29 cellular contexts compared by ENCODE assay signal in the genomic region with DNA sequence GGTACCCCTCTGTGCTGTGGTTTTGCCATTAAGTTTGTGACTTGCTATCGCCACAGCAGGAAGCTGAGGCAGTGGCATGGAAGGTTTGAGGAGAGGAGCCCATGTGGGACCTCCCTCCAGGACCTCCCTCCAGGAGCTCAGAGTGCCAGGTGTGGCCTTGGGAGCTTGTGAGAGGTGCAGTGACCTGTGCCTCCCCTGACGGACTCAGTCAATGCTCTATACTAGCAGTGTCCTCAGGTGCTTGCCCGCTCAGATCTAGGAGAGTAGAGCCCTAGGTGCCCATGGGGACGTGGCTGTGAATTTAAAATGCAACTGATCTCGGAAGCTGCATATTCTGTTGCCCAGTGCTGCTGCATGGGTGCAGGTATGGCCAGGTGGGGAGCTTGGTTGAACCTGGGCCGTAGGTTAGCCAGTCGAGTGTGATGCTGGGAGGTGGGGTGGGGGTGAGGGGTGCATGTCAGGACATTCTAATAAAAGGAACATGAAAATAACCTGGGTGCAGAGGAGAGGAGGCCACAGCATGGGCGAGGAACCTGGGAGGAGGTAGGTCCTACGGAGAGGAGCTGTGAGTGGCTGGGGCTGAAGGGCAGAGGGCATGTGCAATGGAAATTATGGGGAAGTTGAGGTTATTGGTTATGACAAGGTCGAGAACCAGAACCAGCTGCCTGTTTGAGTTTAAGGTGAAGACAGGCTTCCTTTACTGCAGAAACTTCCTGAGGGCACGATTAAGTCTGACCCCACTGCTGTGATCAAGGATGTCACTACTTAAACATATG. TPM values are rescaled to one million over a fixed set of nuclear protein-coding genes. Genes with fewer than 3 reads are reported as not detected.
"Had no signal": no experiment of that assay in that cellular context is flagged by ENCODE, and none has a peak within 500 bp of the region (broad histone marks: within the 10 kb centered on the region; RNA-seq: fewer than 3 reads in every experiment).

No MANE protein-coding gene starts in this region.

- H3K4me1 Mint-ChIP-seq: activated T-helper 17 cell treated with anti-CD3 and anti-CD28 coated beads, Interleukin-2, amount 50 U/mL, for 72 hours; central memory CD8-positive, alpha-beta T cell; mesothelial cell of epicardium; naive B cell had no signal

- H3K4me1 ChIP-seq: breast epithelium, esophagus squamous epithelium, right atrium auricular region had no signal

- ATAC-seq: activated CD8-positive, alpha-beta T cell treated with anti-CD3 and anti-CD28 coated beads for 36 hours; activated naive CD4-positive, alpha-beta T cell treated with anti-CD3 and anti-CD28 coated beads, Interleukin-2, amount 50 U/mL, for 72 hours; activated T-cell treated with anti-CD3 and anti-CD28 coated beads, Interleukin-2, amount 50 U/mL, for 4 hours; activated T-helper 17 cell treated with anti-CD3 and anti-CD28 coated beads, Interleukin-2, amount 50 U/mL, for 72 hours; left ventricle myocardium superior; stimulated activated naive CD8-positive, alpha-beta T cell treated with anti-CD3 and anti-CD28 coated beads, Interleukin-15, Interleukin-2, amounts not matched to agents 100 U/mL and 50 U/mL, for 24 hours had no signal

- H3K4me2 ChIP-seq: smooth muscle cell had no signal

- H3K4me3 Mint-ChIP-seq: activated CD8-positive, alpha-beta T cell treated with anti-CD3 and anti-CD28 coated beads for 36 hours; activated T-cell treated with anti-CD3 and anti-CD28 coated beads, Interleukin-2, amount 50 U/mL, for 4 hours; activated T-helper 17 cell treated with anti-CD3 and anti-CD28 coated beads, Interleukin-2, amount 50 U/mL, for 72 hours; central memory CD8-positive, alpha-beta T cell; dendritic cell treated with granulocyte-macrophage colony-stimulating factor and Interleukin-4, amounts not matched to agents 40 ng/mL and 50 ng/mL, for 4 days; mesothelial cell of epicardium; naive B cell had no signal

- H3K36me3 ChIP-seq: breast epithelium, esophagus squamous epithelium, right atrium auricular region, thoracic aorta had no signal

- H3K27ac ChIP-seq: breast epithelium, esophagus squamous epithelium, right atrium auricular region, thoracic aorta had no signal

- H3K27me3 Mint-ChIP-seq: activated CD8-positive, alpha-beta T cell treated with anti-CD3 and anti-CD28 coated beads for 36 hours; dendritic cell treated with granulocyte-macrophage colony-stimulating factor and Interleukin-4, amounts not matched to agents 40 ng/mL and 50 ng/mL, for 4 days had no signal

- H3K27me3 ChIP-seq: right atrium auricular region had no signal

- H3K4me3 ChIP-seq: breast epithelium, esophagus squamous epithelium, right atrium auricular region, smooth muscle cell, thoracic aorta had no signal

- H3K9me3 ChIP-seq: breast epithelium, esophagus squamous epithelium, right atrium auricular region, thoracic aorta had no signal

- H3K27ac Mint-ChIP-seq: activated CD8-positive, alpha-beta T cell treated with anti-CD3 and anti-CD28 coated beads for 36 hours; activated naive CD4-positive, alpha-beta T cell treated with anti-CD3 and anti-CD28 coated beads, Interleukin-2, amount 50 U/mL, for 72 hours; activated T-helper 17 cell treated with anti-CD3 and anti-CD28 coated beads, Interleukin-2, amount 50 U/mL, for 72 hours; dendritic cell treated with granulocyte-macrophage colony-stimulating factor and Interleukin-4, amounts not matched to agents 40 ng/mL and 50 ng/mL, for 4 days; mesothelial cell of epicardium had no signal

- H3K36me3 Mint-ChIP-seq: activated naive CD4-positive, alpha-beta T cell treated with anti-CD3 and anti-CD28 coated beads, Interleukin-2, amount 50 U/mL, for 72 hours; mesothelial cell of epicardium; naive B cell had no signal

- FAIRE-seq: islet of Langerhans, urothelium cell line had no signal

- H3K9me3 Mint-ChIP-seq: activated CD8-positive, alpha-beta T cell treated with anti-CD3 and anti-CD28 coated beads for 36 hours; activated naive CD4-positive, alpha-beta T cell treated with anti-CD3 and anti-CD28 coated beads, Interleukin-2, amount 50 U/mL, for 72 hours; activated T-cell treated with anti-CD3 and anti-CD28 coated beads, Interleukin-2, amount 50 U/mL, for 4 hours; activated T-helper 17 cell treated with anti-CD3 and anti-CD28 coated beads, Interleukin-2, amount 50 U/mL, for 72 hours; central memory CD8-positive, alpha-beta T cell; dendritic cell treated with granulocyte-macrophage colony-stimulating factor and Interleukin-4, amounts not matched to agents 40 ng/mL and 50 ng/mL, for 4 days; mesothelial cell of epicardium had no signal

- DNase-seq: activated CD4-positive, alpha-beta T cell treated with anti-CD3 and anti-CD28 coated beads, Interleukin-2, amount 50 U/mL, for 1 hour; activated CD4-positive, CD25-positive, alpha-beta regulatory T cell treated with anti-CD3 and anti-CD28 coated beads, Interleukin-2, amount 50 U/mL, for 72 hours; activated CD8-positive, alpha-beta T cell treated with anti-CD3 and anti-CD28 coated beads for 36 hours; activated gamma-delta T cell treated with Interleukin-2 at 50 U/mL for 16 hours; activated T-cell treated with anti-CD3 and anti-CD28 coated beads, Interleukin-2, amount 50 U/mL, for 4 hours; esophagus squamous epithelium; foreskin melanocyte; left ventricle myocardium superior; mammary epithelial cell; naive B cell; nucleus accumbens; stimulated activated CD4-positive, alpha-beta T cell treated with anti-CD3 and anti-CD28 coated beads, Interleukin-15, amount 100 ng/mL, for 24 hours; stimulated activated CD4-positive, alpha-beta T cell treated with anti-CD3 and anti-CD28 coated beads, Interleukin-2, amount 100 ng/mL, for 24 hours; stimulated activated naive CD8-positive, alpha-beta T cell treated with anti-CD3 and anti-CD28 coated beads, Interleukin-15, Interleukin-2, amounts not matched to agents 100 U/mL and 50 U/mL, for 24 hours; trophoblast cell had no signal

RNA-seq across cellular contexts. Expression of a gene that starts 41.6 kb away (rescaled TPM):
- total RNA-seq: esophagus squamous epithelium, mammary epithelial cell, pulmonary artery endothelial cell, right atrium auricular region, subcutaneous adipose tissue, thoracic aorta had no signal
- polyA plus RNA-seq: mammary epithelial cell, neural cell had no signal
